Comparison of ENCODE assay signal across 8 cellular contexts in the genomic region with DNA sequence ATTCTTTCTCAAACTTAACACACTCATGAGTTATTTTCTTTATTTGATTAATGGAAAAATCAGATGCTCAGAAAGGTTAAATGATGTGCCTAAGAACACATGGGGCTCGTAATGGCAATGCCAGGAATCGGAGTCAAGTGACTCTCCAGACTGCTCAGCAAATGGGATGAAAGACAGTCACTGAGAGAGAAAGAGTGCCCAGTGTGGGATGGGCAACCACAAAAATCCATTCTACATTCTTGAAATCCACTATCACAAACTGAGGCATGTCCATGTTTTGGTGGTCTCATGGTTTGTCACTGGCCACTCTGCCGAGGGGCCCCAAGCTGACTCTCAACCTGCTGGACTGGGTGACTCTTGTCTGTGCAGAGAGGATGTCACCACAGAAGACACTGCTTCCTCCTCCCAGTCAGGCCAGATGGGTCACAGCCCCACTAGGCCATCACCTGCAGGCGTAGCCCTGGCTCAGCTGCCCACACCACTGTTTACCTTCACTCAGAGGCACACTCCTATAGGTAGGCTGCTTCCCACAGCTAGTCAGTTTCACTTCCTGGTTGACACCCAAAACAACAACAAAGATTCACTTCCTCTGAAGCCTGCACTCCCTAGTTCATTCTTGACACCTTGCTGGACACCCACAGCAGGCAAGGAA. TPM values are rescaled to one million over a fixed set of nuclear protein-coding genes. Genes with fewer than 3 reads are reported as not detected.
DNase-seq lines count a peak whose midpoint lies in the region; ATAC-seq, FAIRE-seq and TF ChIP-seq lines count a peak whose summit lies in the region.

No MANE protein-coding gene starts in this region.

- BruUV-seq in GM12878 (replicated peaks; lab: Mats Ljungman, UMichigan) = no TSS peak

- in situ Hi-C loops in GM12878 (cut with MboI) = no loop called here

- peak; percentile 58 for DNase-seq in activated CD8-positive, alpha-beta memory T cell treated with anti-CD3 and anti-CD28 coated beads, Interleukin-2, amount 10 ng/mL, durations not matched to agents 7 days and 5 days
- no peak for DNase-seq in activated CD8-positive, alpha-beta memory T cell treated with anti-CD3 and anti-CD28 coated beads for 24 hours
- DNase-seq in HT-29 (ENCODE audit: low spot score) (peak; percentile 55), GM12878 (ENCODE audit: low read depth, low spot score) (peak; percentile 67), erythroblast (lab: John Stamatoyannopoulos, UW) (no peak)
- DNase-seq in stimulated activated naive B cell treated with anti-CD40 and anti-IgM and Interleukin-4, amounts not matched to agents 10 μg/mL and 1 μg/mL and 100 μg/mL, for 72 hours = peak; percentile 25
- DNase-seq in stimulated activated CD4-positive, alpha-beta T cell treated with anti-CD3 and anti-CD28 coated beads, Interleukin-15, amount 100 ng/mL, for 24 hours = no peak

- H2AFZ ChIP-seq in GM12878 (ENCODE audit: control insufficient read depth, low read depth, low read length) = no peak overlapping the region; the same call in 1 of the 2 replicates

- TF ChIP-seq POLR2A in GM12878 (IDR thresholded peaks at IDR 0.05; ENCODE audit: low read depth, low read length) (no peak), erythroblast (IDR thresholded peaks at IDR 0.05; ENCODE audit: low read length) (no peak)

- H3K4me3 ChIP-seq in GM12878 = no peak overlapping the region

- peaks cover 13% of the 10 kb centered on the region for H3K4me1 ChIP-seq in GM12878 (ENCODE audit: control insufficient read depth, insufficient read depth, low read length)

- TF ChIP-seq EP300 in GM12878 (IDR thresholded peaks at IDR 0.05; ENCODE audit: borderline replicate concordance in 1 of 2, control insufficient read depth in 1 of 2, low read depth in 2 of 2, low read length in 2 of 2) = peak in 1 of 2 experiments; percentile 37; a peak in 1 of 4 replicates

- no peaks in the 10 kb centered on the region for H3K27me3 ChIP-seq in GM12878 (replicated peaks in 1 of 2; ENCODE audit: control insufficient read depth in 2 of 2, insufficient read depth in 2 of 2, low read length in 1 of 2)

- no peaks in the 10 kb centered on the region for H3K79me2 ChIP-seq in GM12878 (ENCODE audit: control insufficient read depth, insufficient read depth, low read length)

- no peaks in the 10 kb centered on the region for H3K27me3 Mint-ChIP-seq in activated CD8-positive, alpha-beta memory T cell treated with anti-CD3 and anti-CD28 coated beads, Interleukin-2, amount 10 ng/mL, durations not matched to agents 7 days and 5 days
- H3K27me3 Mint-ChIP-seq in stimulated activated naive B cell treated with anti-CD40 and anti-IgM and Interleukin-4, amounts not matched to agents 10 μg/mL and 1 μg/mL and 100 μg/mL, for 72 hours = no peaks in the 10 kb centered on the region

- no peak overlapping the region for H3K4me2 ChIP-seq in GM12878 (ENCODE audit: control insufficient read depth, insufficient read depth)

- RAD21 ChIA-PET in GM12878 (lab: Charles Lee; ENCODE audit: unreplicated experiment) = interaction anchor here (2.3 kb wide), 1 partner anchor 190 kb away, joined by 8 read pairs; no protein-coding TSS in a partner anchor

- peak overlapping the region; percentile 84 for H3K27ac Mint-ChIP-seq in activated CD8-positive, alpha-beta memory T cell treated with anti-CD3 and anti-CD28 coated beads, Interleukin-2, amount 10 ng/mL, durations not matched to agents 7 days and 5 days
- H3K27ac Mint-ChIP-seq in stimulated activated naive B cell treated with anti-CD40 and anti-IgM and Interleukin-4, amounts not matched to agents 10 μg/mL and 1 μg/mL and 100 μg/mL, for 72 hours = peak overlapping the region; percentile 83

- H3K9ac ChIP-seq in GM12878 (ENCODE audit: control insufficient read depth, insufficient read depth, low read length) = no peak overlapping the region

- no peaks in the 10 kb centered on the region; the same call in 2 of the 3 replicates for H3K9me3 ChIP-seq in GM12878 (replicated peaks; ENCODE audit: control insufficient read depth, insufficient read depth, low read length)

- CTCF ChIA-PET in activated CD8-positive, alpha-beta memory T cell treated with anti-CD3 and anti-CD28 coated beads, Interleukin-2, amount 10 ng/mL, durations not matched to agents 7 days and 5 days (lab: Charles Lee) = interaction anchor here (0.9 to 1.1 kb wide), 4 partner anchors 9 to 268 kb away, joined by 3 to 4 read pairs (median 3); no protein-coding TSS in a partner anchor
- CTCF ChIA-PET in GM12878 (lab: Yijun Ruan, JAX) = interaction anchor here (1.3 to 1.8 kb wide), 3 partner anchors 41 to 190 kb away, joined by 6 to 9 read pairs (median 6); no protein-coding TSS in a partner anchor

- SMC1A ChIA-PET in GM12878 (lab: Charles Lee; ENCODE audit: uncharacterized antibody, unreplicated experiment) = interaction anchor here (1.3 kb wide), 1 partner anchor 123 kb away, joined by 5 read pairs; the partner anchor contains the start of gene TP53INP2

- no peak for TF ChIP-seq CTCF in GM12878 (IDR thresholded peaks at IDR 0.05 in 2 of 3, conservative IDR thresholded peaks at IDR 0.05 in 1 of 3; ENCODE audit: control insufficient read depth in 2 of 3, extremely low read depth in 1 of 3, insufficient read depth in 1 of 3, low read depth in 3 of 3, low read length in 3 of 3)

- WGBS in GM12878 (ENCODE audit: insufficient coverage, insufficient replicate concordance, low lambda C conversion rate, missing lambda C conversion rate) = 60% methylated on average over 4 of the region's 4 CpGs

- peak; percentile 94 for FAIRE-seq in GM12878 (lab: Jason Lieb, UNC)

- no peak for TF ChIP-seq RAD21 in GM12878 (IDR thresholded peaks at IDR 0.05; ENCODE audit: insufficient read depth, low read depth, low read length)

- peak overlapping the region; percentile 50 for H3K27ac ChIP-seq in GM12878 (ENCODE audit: control insufficient read depth, insufficient read depth)

- peak; percentile 70 for ATAC-seq in activated CD8-positive, alpha-beta memory T cell treated with anti-CD3 and anti-CD28 coated beads, Interleukin-2, amount 10 ng/mL, durations not matched to agents 7 days and 5 days
- ATAC-seq in GM12878 = peak; percentile 88
- peak; percentile 81 to 93 for ATAC-seq in stimulated activated naive B cell treated with anti-CD40 and anti-IgM and Interleukin-4, amounts not matched to agents 10 μg/mL and 1 μg/mL and 100 μg/mL, for 72 hours (replicated peaks)
- no peak for ATAC-seq in GM21526 (IDR thresholded peaks at IDR 0.05; ENCODE audit: low FRiP score, unreplicated experiment)

- intact Hi-C loops in GM12878 (cut with micrococcal nuclease; ENCODE audit: unreplicated experiment) = no loop called here

- H4K20me1 ChIP-seq in GM12878 (ENCODE audit: control insufficient read depth, insufficient read depth) = no peaks in the 10 kb centered on the region

- peaks cover 28% of the 10 kb centered on the region for H3K4me1 Mint-ChIP-seq in activated CD8-positive, alpha-beta memory T cell treated with anti-CD3 and anti-CD28 coated beads, Interleukin-2, amount 10 ng/mL, durations not matched to agents 7 days and 5 days
- H3K4me1 Mint-ChIP-seq in stimulated activated naive B cell treated with anti-CD40 and anti-IgM and Interleukin-4, amounts not matched to agents 10 μg/mL and 1 μg/mL and 100 μg/mL, for 72 hours = peaks cover 20 to 26% of the 10 kb centered on the region in 2 donors

- H3K4me3 Mint-ChIP-seq in activated CD8-positive, alpha-beta memory T cell treated with anti-CD3 and anti-CD28 coated beads, Interleukin-2, amount 10 ng/mL, durations not matched to agents 7 days and 5 days = no peak overlapping the region
- peak overlapping the region in 1 of 2 donors; percentile 17 for H3K4me3 Mint-ChIP-seq in stimulated activated naive B cell treated with anti-CD40 and anti-IgM and Interleukin-4, amounts not matched to agents 10 μg/mL and 1 μg/mL and 100 μg/mL, for 72 hours

- H3K36me3 ChIP-seq in GM12878 (ENCODE audit: control insufficient read depth in 2 of 2, insufficient read depth in 2 of 2, low read length in 1 of 2) = peaks cover 2 to 11% of the 10 kb centered on the region in 2 experiments; a peak in 3 of 4 replicates

- no peaks in the 10 kb centered on the region for H3K36me3 Mint-ChIP-seq in activated CD8-positive, alpha-beta memory T cell treated with anti-CD3 and anti-CD28 coated beads, Interleukin-2, amount 10 ng/mL, durations not matched to agents 7 days and 5 days
- H3K36me3 Mint-ChIP-seq in stimulated activated naive B cell treated with anti-CD40 and anti-IgM and Interleukin-4, amounts not matched to agents 10 μg/mL and 1 μg/mL and 100 μg/mL, for 72 hours = peaks cover 29 to 41% of the 10 kb centered on the region in 2 donors

- POLR2A ChIA-PET in GM12878 (lab: Charles Lee) = interaction anchor here (0.9 to 1.4 kb wide), 2 partner anchors 12 to 65 kb away, joined by 3 to 4 read pairs; no protein-coding TSS in a partner anchor

- H3K9me3 Mint-ChIP-seq in activated CD8-positive, alpha-beta memory T cell treated with anti-CD3 and anti-CD28 coated beads, Interleukin-2, amount 10 ng/mL, durations not matched to agents 7 days and 5 days (ENCODE audit: low read depth) = no peaks in the 10 kb centered on the region
- peaks cover 8 to 9% of the 10 kb centered on the region in 2 donors for H3K9me3 Mint-ChIP-seq in stimulated activated naive B cell treated with anti-CD40 and anti-IgM and Interleukin-4, amounts not matched to agents 10 μg/mL and 1 μg/mL and 100 μg/mL, for 72 hours

TF ChIP-seq in GM12878, 131 proteins besides CTCF, POLR2A, EP300 and RAD21 (continues in another document):
- TF ChIP-seq ZBED1 (IDR thresholded peaks at IDR 0.05; ENCODE audit: borderline replicate concordance) (no peak), BRCA1 (IDR thresholded peaks at IDR 0.05; ENCODE audit: low read depth, low read length) (no peak)

RNA-seq across cellular contexts. Expression of gene MAP1LC3A, which starts 21.5 kb away (rescaled TPM):
- 1 to 10 TPM; 4.7 to 5.2 TPM for total RNA-seq in activated CD8-positive, alpha-beta memory T cell treated with anti-CD3 and anti-CD28 coated beads, Interleukin-2, amount 10 ng/mL, durations not matched to agents 7 days and 5 days
- 9.3 and 12.6 TPM in 2 replicates for total RNA-seq in HT-29 (2014; rRNA removed; shearing (Covaris generic))
- not detected in 2 replicates for total RNA-seq in GM12878 (2013; cell fraction: nucleolus; rRNA removed)
- 0.16 and 1.1 TPM in 2 replicates for total RNA-seq in GM12878 (2014; rRNA removed)
- total RNA-seq in GM12878 (2014; rRNA removed; fragmentation: Illumina TruSeq; extraction: Trizol) = 0.27 TPM in 1 of 2 replicates, not detected in the other
- total RNA-seq in GM12878 (2021) = 0.44 and 0.69 TPM in 2 replicates
- polyA plus RNA-seq in GM12878 (2011; ENCODE audit: low read depth) = 0.45 TPM
- polyA plus RNA-seq in GM12878 (2011; rRNA removed) = not detected in 2 replicates
- polyA plus RNA-seq in GM12878 (2011; cell fraction: cytosol; rRNA removed) = 0.07 and 0.15 TPM in 2 replicates
- polyA plus RNA-seq in GM12878 (2011; cell fraction: nucleus; rRNA removed) = 0.36 and 0.45 TPM in 2 replicates
- polyA plus RNA-seq in GM12878 (2012) = 1.5 and 2.5 TPM in 2 replicates
- not detected in 2 replicates for polyA plus RNA-seq in GM12878 (2014; fragmentation: Illumina TruSeq; extraction: Trizol)
- not detected for polyA plus RNA-seq in GM12878 (2014; fragmentation: Nextera tagmentation; extraction: Ambion mirVana)
- 0.35 and 0.60 TPM in 2 replicates for polyA plus RNA-seq in GM12878 (2014; rRNA removed)
- 1 to 10 TPM in 1 of 2 experiments, under 1 TPM in 1; 0.33 to 1.2 TPM for polyA plus RNA-seq in GM12878 (2016; fragmentation: Nextera tagmentation; extraction: Ambion mirVana)
- not detected in 2 replicates for polyA minus RNA-seq in GM12878 (2011; rRNA and poly(A)+ RNA removed)
- not detected in 2 replicates for polyA minus RNA-seq in GM12878 (2011; cell fraction: cytosol; rRNA and poly(A)+ RNA removed)
- polyA minus RNA-seq in GM12878 (2011; cell fraction: nucleus; rRNA and poly(A)+ RNA removed) = not detected in 2 replicates

Comparison
In these comparisons a context has a peak if more than half of its experiments do, and no peak if none do; other contexts are left out.
1. DNase-seq: peak in activated CD8-positive, alpha-beta memory T cell treated with anti-CD3 and anti-CD28 coated beads, Interleukin-2, amount 10 ng/mL, durations not matched to agents 7 days and 5 days (single experiment), HT-29 (single experiment), GM12878 (single experiment) and stimulated activated naive B cell treated with anti-CD40 and anti-IgM and Interleukin-4, amounts not matched to agents 10 μg/mL and 1 μg/mL and 100 μg/mL, for 72 hours (single experiment); none in activated CD8-positive, alpha-beta memory T cell treated with anti-CD3 and anti-CD28 coated beads for 24 hours (single experiment), stimulated activated CD4-positive, alpha-beta T cell treated with anti-CD3 and anti-CD28 coated beads, Interleukin-15, amount 100 ng/mL, for 24 hours (single experiment) and erythroblast (0 of 2).